In the genomic region with DNA sequence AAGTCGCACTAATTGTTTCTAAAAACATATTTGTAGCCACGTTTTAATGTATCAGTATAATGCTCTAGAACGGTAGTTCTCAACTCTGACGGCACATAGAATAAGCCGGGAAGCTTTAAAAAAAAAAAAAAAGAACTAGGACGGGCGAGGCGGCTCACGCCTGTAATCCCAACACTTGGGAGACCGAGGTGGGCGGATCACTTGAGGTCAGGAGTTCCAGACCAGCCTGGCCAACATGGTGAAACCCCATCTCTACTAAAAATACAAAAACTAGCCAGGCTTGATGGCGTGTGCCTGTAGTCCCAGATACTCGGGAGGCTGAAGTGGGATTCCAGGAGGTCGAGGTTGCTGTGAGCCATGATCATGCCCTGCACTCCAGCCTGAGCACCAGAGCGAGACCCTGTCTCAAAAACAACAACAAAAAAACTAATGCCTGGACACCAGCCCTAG, we compare ENCODE assay signal across 8 cellular contexts. TPM values are rescaled to one million over a fixed set of nuclear protein-coding genes. Genes with fewer than 3 reads are reported as not detected.
DNase-seq lines count a peak whose midpoint lies in the region; ATAC-seq, FAIRE-seq and TF ChIP-seq lines count a peak whose summit lies in the region.

No MANE protein-coding gene starts in this region.

- peak overlapping the region; percentile 81 to 88 (median 85) for H3K4me3 Mint-ChIP-seq in CD4-positive, alpha-beta memory T cell

- TF ChIP-seq POLR2A in esophagus muscularis mucosa (IDR thresholded peaks at IDR 0.05; ENCODE audit: low read depth), result no peak

- no peaks in the 10 kb centered on the region for H3K27me3 ChIP-seq in CD4-positive, alpha-beta memory T cell (ENCODE audit: insufficient read depth, low read length)
- H3K27me3 ChIP-seq in esophagus muscularis mucosa (no peaks in the 10 kb centered on the region), pancreas (no peaks in the 10 kb centered on the region)

- H3K9me3 Mint-ChIP-seq in CD4-positive, alpha-beta memory T cell, result no peaks in the 10 kb centered on the region

- H3K4me1 Mint-ChIP-seq in CD4-positive, alpha-beta memory T cell, result peaks cover 15 to 32% (median 25%) of the 10 kb centered on the region in 4 donors

- FAIRE-seq in pancreas (lab: Jason Lieb, UNC), result no peak

- peaks cover 0 to 4% of the 10 kb centered on the region in 2 donors for H3K36me3 Mint-ChIP-seq in CD4-positive, alpha-beta memory T cell

- H3K9me3 ChIP-seq in CD4-positive, alpha-beta memory T cell (ENCODE audit: control insufficient read depth in 1 of 2, low read length in 2 of 2), result no peaks in the 10 kb centered on the region
- H3K9me3 ChIP-seq in esophagus muscularis mucosa (no peaks in the 10 kb centered on the region), pancreas (no peaks in the 10 kb centered on the region)

- CTCF ChIA-PET in CD4-positive, alpha-beta memory T cell (lab: Charles Lee; ENCODE audit: partially characterized antibody), result interaction anchor here (0.6 to 2.3 kb wide), 2 partner anchors 57 to 91 kb away, joined by 3 to 10 read pairs; no protein-coding TSS in a partner anchor
- CTCF ChIA-PET in RWPE1 (lab: Yijun Ruan, JAX), result no interaction called here

- ATAC-seq in pancreas, result peak in 3 of 4 donors; percentile 0 to 8 (median 3)
- no peak for ATAC-seq in HG02870 (IDR thresholded peaks at IDR 0.05; ENCODE audit: unreplicated experiment)

- intact Hi-C loops in CD4-positive, alpha-beta memory T cell (cut with micrococcal nuclease), result loop anchor here (10.0 kb wide), 1 partner anchor 515 kb away; the partner anchor contains the start of genes RHOA and TCTA
- intact Hi-C loops in esophagus muscularis mucosa (cut with DNase I), result no loop called here
- intact Hi-C loops in pancreas (cut with DNase I), result no loop called here

- POLR2A ChIA-PET in CD4-positive, alpha-beta memory T cell (lab: Charles Lee; ENCODE audit: partially characterized antibody), result interaction anchor here (0.6 to 3.7 kb wide), 7 partner anchors 9 to 418 kb away, joined by 3 to 60 read pairs (median 3); partner anchors contain the start of genes INKA1, IP6K1 and RBM6
- POLR2A ChIA-PET in RWPE1 (lab: Yijun Ruan, JAX; ENCODE audit: low non-redundant PET), result interaction anchor here (0.6 to 0.8 kb wide), 2 partner anchors 74 to 159 kb away, joined by 3 read pairs; partner anchors contain the start of genes RBM5 and TRAIP

- H3K4me1 ChIP-seq in CD4-positive, alpha-beta memory T cell (ENCODE audit: insufficient read depth, low read length), result peaks cover 23% of the 10 kb centered on the region
- H3K4me1 ChIP-seq in esophagus muscularis mucosa (peaks cover 17 to 32% (median 27%) of the 10 kb centered on the region in 4 donors), pancreas (peaks cover 0 to 7% (median 0%) of the 10 kb centered on the region in 3 donors)

- H3K27ac ChIP-seq in CD4-positive, alpha-beta memory T cell (ENCODE audit: low read depth, low read length), result peak overlapping the region; percentile 92
- peak overlapping the region; percentile 83 for H3K27ac ChIP-seq in RWPE1
- H3K27ac ChIP-seq in esophagus muscularis mucosa (replicated peaks in 1 of 4), result peak overlapping the region; percentile 85 to 90 (median 87)
- H3K27ac ChIP-seq in pancreas, result peak overlapping the region; percentile 67 to 87 (median 84)

- WGBS in esophagus muscularis mucosa, result 34% methylated on average over 15 of the region's 15 CpGs
- 25 to 26% methylated on average over 15 of the region's 15 CpGs for WGBS in pancreas, 2 donors

- TF ChIP-seq EP300 in esophagus muscularis mucosa (IDR thresholded peaks at IDR 0.05), result no peak

- no peaks in the 10 kb centered on the region for H3K36me3 ChIP-seq in CD4-positive, alpha-beta memory T cell (ENCODE audit: insufficient read depth, low read length)
- peaks cover 0 to 2% (median 0%) of the 10 kb centered on the region in 4 donors for H3K36me3 ChIP-seq in esophagus muscularis mucosa
- H3K36me3 ChIP-seq in pancreas, result no peaks in the 10 kb centered on the region

- DNase-seq in CD4-positive, alpha-beta memory T cell, result no peak
- no peak for DNase-seq in RWPE1 (ENCODE audit: low spot score)
- DNase-seq in esophagus muscularis mucosa (ENCODE audit: extremely low spot score), result no peak
- no peak for DNase-seq in pancreas
- DNase-seq in HuH-7 (ENCODE audit: low spot score), result no peak
- DNase-seq in stimulated activated CD4-positive, alpha-beta T cell treated with anti-CD3 and anti-CD28 coated beads, Interleukin-2, amount 100 ng/mL, for 24 hours, result no peak
- no peak for DNase-seq in globus pallidus (ENCODE audit: low spot score)

- TF ChIP-seq CTCF in RWPE1 (conservative IDR thresholded peaks at IDR 0.05; ENCODE audit: low read depth), result no peak
- TF ChIP-seq CTCF in esophagus muscularis mucosa (IDR thresholded peaks at IDR 0.05), result no peak
- no peak for TF ChIP-seq CTCF in pancreas (IDR thresholded peaks at IDR 0.05)

- H3K4me3 ChIP-seq in CD4-positive, alpha-beta memory T cell (ENCODE audit: low read length in 2 of 2), result peak overlapping the region; percentile 95 to 98
- H3K4me3 ChIP-seq in esophagus muscularis mucosa (peak overlapping the region; percentile 73 to 90 (median 76)), pancreas (peak overlapping the region; percentile 56 to 95 (median 78))

- peak overlapping the region; percentile 76 to 94 (median 90) for H3K27ac Mint-ChIP-seq in CD4-positive, alpha-beta memory T cell

- no peaks in the 10 kb centered on the region for H3K27me3 Mint-ChIP-seq in CD4-positive, alpha-beta memory T cell

RNA-seq across cellular contexts. Expression of gene MON1A, which starts 0.7 kb away (rescaled TPM):
- 10 to 100 TPM in 1 of 2 experiments, 1 to 10 TPM in 1; 9.5 to 11.1 TPM for total RNA-seq in CD4-positive, alpha-beta memory T cell
- polyA plus RNA-seq in CD4-positive, alpha-beta memory T cell, result 10 to 100 TPM; 15.2 to 16.5 TPM
- total RNA-seq in esophagus muscularis mucosa (10 to 100 TPM in 3 of 4 donors, 1 to 10 TPM in 1; 9.9 to 19.1 (median 15.7) TPM), pancreas (1 to 10 TPM; 2.3 to 5.4 (median 4.2) TPM)
- polyA plus RNA-seq in pancreas, result 1 to 10 TPM; 7.5 to 7.7 TPM

RNA-seq across cellular contexts. Expression of gene RBM6, which starts 9.7 kb away (rescaled TPM):
- total RNA-seq in CD4-positive, alpha-beta memory T cell, result 100 to 1,000 TPM; 191 to 194 TPM
- 10 to 100 TPM; 17.9 to 45.7 TPM for polyA plus RNA-seq in CD4-positive, alpha-beta memory T cell
- total RNA-seq in esophagus muscularis mucosa (100 to 1,000 TPM in 1 of 4 donors, 10 to 100 TPM in 3; 57.9 to 100 (median 66.9) TPM), pancreas (10 to 100 TPM; 24.9 to 64.1 (median 41.7) TPM)
- 100 to 1,000 TPM; 245 to 249 TPM for polyA plus RNA-seq in pancreas

RNA-seq across cellular contexts. Expression of gene MST1R, which starts 26.6 kb away (rescaled TPM):
- total RNA-seq in CD4-positive, alpha-beta memory T cell, result 1 to 10 TPM; 1.3 TPM
- under 1 TPM in 1 of 2 donors, not detected in 1; 0.38 TPM for polyA plus RNA-seq in CD4-positive, alpha-beta memory T cell
- total RNA-seq in esophagus muscularis mucosa (1 to 10 TPM; 1.7 to 6.6 (median 3.6) TPM), pancreas (10 to 100 TPM in 1 of 6 donors, 1 to 10 TPM in 5; 4.9 to 14.7 (median 6.4) TPM)
- 10 to 100 TPM in 1 of 2 donors, 1 to 10 TPM in 1; 9.6 to 12.4 TPM for polyA plus RNA-seq in pancreas
